11 cellular contexts compared by ENCODE assay signal in the genomic region with DNA sequence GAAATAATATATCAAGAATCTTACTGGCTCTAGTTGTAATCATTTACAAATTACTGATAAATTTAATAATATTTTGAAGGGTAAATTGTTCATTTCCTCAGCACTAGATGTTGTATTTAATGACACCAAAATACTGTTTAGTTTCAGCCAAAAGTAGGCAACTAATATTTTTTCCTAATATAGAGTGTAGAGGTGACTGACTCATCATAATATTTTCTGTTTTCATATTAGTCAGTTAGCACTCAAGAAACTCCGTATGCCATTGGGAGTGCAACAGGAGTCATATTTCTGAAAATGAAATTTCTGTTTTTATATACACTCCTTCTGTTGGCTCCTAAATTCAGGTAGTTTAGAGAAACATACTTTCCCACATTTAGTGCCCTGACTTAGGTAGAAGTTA. TPM values are rescaled to one million over a fixed set of nuclear protein-coding genes. Genes with fewer than 3 reads are reported as not detected.
DNase-seq lines count a peak whose midpoint lies in the region; ATAC-seq and TF ChIP-seq lines count a peak whose summit lies in the region.
"Had no signal": no experiment of that assay in that cellular context is flagged by ENCODE, and none has a peak within 500 bp of the region (broad histone marks: within the 10 kb centered on the region; RNA-seq: fewer than 3 reads in every experiment).

No MANE protein-coding gene starts in this region.

- H3K79me1 ChIP-seq in mesenchymal stem cell (replicated peaks; ENCODE audit: low read length, poor library complexity, severe bottlenecking), result peaks cover 3% of the 10 kb centered on the region

- H3K4me1 Mint-ChIP-seq in progenitor cell of endocrine pancreas (ENCODE audit: low read depth), result peaks cover 37% of the 10 kb centered on the region

- no peak overlapping the region for H3K4me3 Mint-ChIP-seq in progenitor cell of endocrine pancreas (ENCODE audit: low read depth)

- no peak overlapping the region for H2BK12ac ChIP-seq in mesenchymal stem cell (ENCODE audit: low read length in 2 of 2)

- no peaks in the 10 kb centered on the region for H3K4me1 ChIP-seq in mesenchymal stem cell (ENCODE audit: control insufficient read depth, insufficient read depth, low read depth, low read length)

- DNase-seq in mesenchymal stem cell (no peak), NCI-H2227 (lab: John Stamatoyannopoulos, UW; ENCODE audit: unreplicated experiment) (no peak), NCI-H1436 (lab: John Stamatoyannopoulos, UW) (no peak), progenitor cell of endocrine pancreas (ENCODE audit: low spot score, unreplicated experiment) (no peak)
- DNase-seq in stimulated activated CD4-positive, alpha-beta T cell treated with anti-CD3 and anti-CD28 coated beads, Interleukin-4, amount 100 ng/mL, for 1 hour, result no peak
- DNase-seq: activated naive CD4-positive, alpha-beta T cell treated with anti-CD3 and anti-CD28 coated beads, Interleukin-2, amount 50 U/mL, for 16 hours; NCI-H226 had no signal

- no peak overlapping the region for H3K14ac ChIP-seq in mesenchymal stem cell (ENCODE audit: low read length in 2 of 2)

- ATAC-seq in GM18909 (IDR thresholded peaks at IDR 0.05; ENCODE audit: poor library complexity, unreplicated experiment) (peak; percentile 89), HG02678 (IDR thresholded peaks at IDR 0.05; ENCODE audit: unreplicated experiment) (peak; percentile 86), HG03565 (IDR thresholded peaks at IDR 0.05; ENCODE audit: unreplicated experiment) (peak; percentile 96)

- WGBS in mesenchymal stem cell, result no CpG with 5 or more reads among the region's 1 CpG

- H3K36me3 ChIP-seq in mesenchymal stem cell (ENCODE audit: control insufficient read depth in 1 of 2, insufficient read depth in 2 of 2, low read depth in 1 of 2, low read length in 2 of 2), result no peaks in the 10 kb centered on the region
- H3K36me3 ChIP-seq: thoracic aorta had no signal

- H3K36me3 Mint-ChIP-seq in progenitor cell of endocrine pancreas (ENCODE audit: insufficient read depth), result no peaks in the 10 kb centered on the region

- no peaks in the 10 kb centered on the region for H3K27me3 ChIP-seq in mesenchymal stem cell (ENCODE audit: control insufficient read depth in 1 of 2, insufficient read depth in 1 of 2, low read length in 2 of 2)

- peaks cover 54% of the 10 kb centered on the region for H3K27me3 Mint-ChIP-seq in progenitor cell of endocrine pancreas

- H2AK5ac ChIP-seq in mesenchymal stem cell (ENCODE audit: low read length, severe bottlenecking), result no peak overlapping the region

- no peak overlapping the region for H4K8ac ChIP-seq in mesenchymal stem cell (ENCODE audit: low read length)

- H3K4me3 ChIP-seq in mesenchymal stem cell (ENCODE audit: insufficient read depth in 1 of 2, low read depth in 1 of 2, low read length in 2 of 2), result no peak overlapping the region
- H3K4me3 ChIP-seq: thoracic aorta had no signal

- TF ChIP-seq CTCF in progenitor cell of endocrine pancreas (IDR thresholded peaks at IDR 0.05; ENCODE audit: unreplicated experiment), result no peak

- H3K9me3 ChIP-seq in mesenchymal stem cell (ENCODE audit: control insufficient read depth, low read length), result no peaks in the 10 kb centered on the region
- H3K9me3 ChIP-seq: thoracic aorta had no signal

- no peak overlapping the region for H2BK5ac ChIP-seq in mesenchymal stem cell (ENCODE audit: low read depth, low read length, poor library complexity, severe bottlenecking)

- H3K4ac ChIP-seq in mesenchymal stem cell (ENCODE audit: low read depth in 1 of 2, low read length in 2 of 2), result no peak overlapping the region

- H3K18ac ChIP-seq in mesenchymal stem cell (ENCODE audit: low read depth in 1 of 2, low read length in 2 of 2), result no peak overlapping the region

- H4K91ac ChIP-seq in mesenchymal stem cell (ENCODE audit: low read length), result no peak overlapping the region

- no peak overlapping the region for H3K23ac ChIP-seq in mesenchymal stem cell (ENCODE audit: low read length in 2 of 2)

- H3K4me2 ChIP-seq in mesenchymal stem cell (ENCODE audit: low read length, poor library complexity, severe bottlenecking), result no peak overlapping the region

- no peak overlapping the region for H2AFZ ChIP-seq in mesenchymal stem cell (ENCODE audit: low read depth, low read length)

- no peak overlapping the region for H3K27ac Mint-ChIP-seq in progenitor cell of endocrine pancreas

- peak overlapping the region; percentile 27 for H3K9ac ChIP-seq in mesenchymal stem cell (ENCODE audit: low read length)

- H3K27ac ChIP-seq in mesenchymal stem cell (ENCODE audit: low read length, poor library complexity, severe bottlenecking), result no peak overlapping the region

- no peak overlapping the region for H2BK120ac ChIP-seq in mesenchymal stem cell (ENCODE audit: low read depth, low read length)

- no peak overlapping the region for H2BK15ac ChIP-seq in mesenchymal stem cell (ENCODE audit: low read depth, poor library complexity, severe bottlenecking)

- no peaks in the 10 kb centered on the region for H3K9me3 Mint-ChIP-seq in progenitor cell of endocrine pancreas (ENCODE audit: low read depth)

RNA-seq across cellular contexts. Expression of a gene that starts 36.6 kb away (rescaled TPM):
- polyA plus RNA-seq in mesenchymal stem cell (2013, experiment 1 of 2), result 19.4 TPM
- polyA plus RNA-seq in mesenchymal stem cell (2013, experiment 2 of 2), result 19.1 TPM
- total RNA-seq in progenitor cell of endocrine pancreas, result 55.2 and 63.1 TPM in 2 replicates
